Comparison of ENCODE assay signal across 10 cellular contexts in genomic region chr11:96098511-96099241, GRCh38.
A peak's percentile ranks its signal among the peaks of the same experiment; 100 is the strongest.
DNase-seq lines count a peak whose midpoint lies in the region; ATAC-seq and TF ChIP-seq lines count a peak whose summit lies in the region.
"Had no signal": no experiment of that assay in that cellular context is flagged by ENCODE, and none has a peak within 500 bp of the region (broad histone marks: within the 10 kb centered on the region; RNA-seq: fewer than 3 reads in every experiment).

No MANE protein-coding gene starts in this region.

- CTCF ChIA-PET in naive thymus-derived CD4-positive, alpha-beta T cell (lab: Charles Lee), result no interaction called here
- CTCF ChIA-PET in activated CD4-positive, alpha-beta memory T cell treated with anti-CD3 and anti-CD28 coated beads, Interleukin-2, amount 10 ng/mL, durations not matched to agents 7 days and 5 days (lab: Charles Lee), result no interaction called here

- intact Hi-C loops in naive thymus-derived CD4-positive, alpha-beta T cell (cut with micrococcal nuclease), result no loop called here

- TF ChIP-seq POLR2A in Peyer's patch (IDR thresholded peaks at IDR 0.05), result no peak

- H3K36me3 Mint-ChIP-seq in naive thymus-derived CD4-positive, alpha-beta T cell, result peaks cover 0 to 34% (median 17%) of the 10 kb centered on the region in 5 donors
- H3K36me3 Mint-ChIP-seq in activated CD4-positive, alpha-beta memory T cell treated with anti-CD3 and anti-CD28 coated beads, Interleukin-2, amount 10 ng/mL, durations not matched to agents 7 days and 5 days (ENCODE audit: low read depth), result no peaks in the 10 kb centered on the region

- peaks cover 11 to 86% (median 77%) of the 10 kb centered on the region in 7 donors for H3K4me1 Mint-ChIP-seq in naive thymus-derived CD4-positive, alpha-beta T cell
- peaks cover 7% of the 10 kb centered on the region for H3K4me1 Mint-ChIP-seq in activated CD4-positive, alpha-beta memory T cell treated with anti-CD3 and anti-CD28 coated beads, Interleukin-2, amount 10 ng/mL, durations not matched to agents 7 days and 5 days

- no peaks in the 10 kb centered on the region for H3K27me3 ChIP-seq in ACC112 (ENCODE audit: insufficient read depth, low read length)
- H3K27me3 ChIP-seq in Peyer's patch, result no peaks in the 10 kb centered on the region
- no peaks in the 10 kb centered on the region for H3K27me3 ChIP-seq in naive thymus-derived CD4-positive, alpha-beta T cell (ENCODE audit: control insufficient read depth in 2 of 2, insufficient read depth in 2 of 2, low read length in 2 of 2)
- H3K27me3 ChIP-seq: BLaER1 had no signal

- H3K27ac Mint-ChIP-seq in naive thymus-derived CD4-positive, alpha-beta T cell, result peak overlapping the region in 8 of 9 donors; percentile 25 to 86 (median 68)
- H3K27ac Mint-ChIP-seq in activated CD4-positive, alpha-beta memory T cell treated with anti-CD3 and anti-CD28 coated beads, Interleukin-2, amount 10 ng/mL, durations not matched to agents 7 days and 5 days, result no peak overlapping the region

- TF ChIP-seq CTCF in Peyer's patch (IDR thresholded peaks at IDR 0.05) (no peak), fibroblast of mammary gland (conservative IDR thresholded peaks at IDR 0.05; ENCODE audit: control insufficient read depth, insufficient read depth, low read depth, low read length) (no peak)

- H3K27ac ChIP-seq in ACC112 (ENCODE audit: low read depth, low read length) (peak overlapping the region; percentile 86), Peyer's patch (peak overlapping the region in 3 of 4 donors; percentile 2 to 62 (median 45))
- no peak overlapping the region for H3K27ac ChIP-seq in naive thymus-derived CD4-positive, alpha-beta T cell (ENCODE audit: low read depth, low read length)
- H3K27ac ChIP-seq: BLaER1 had no signal

- H3K9me3 ChIP-seq in Peyer's patch, result no peaks in the 10 kb centered on the region
- no peaks in the 10 kb centered on the region for H3K9me3 ChIP-seq in naive thymus-derived CD4-positive, alpha-beta T cell (ENCODE audit: control insufficient read depth in 2 of 3, low read length in 3 of 3)
- H3K9me3 ChIP-seq: BLaER1 had no signal

- ATAC-seq in naive thymus-derived CD4-positive, alpha-beta T cell, result no peak
- ATAC-seq in HG03457 (IDR thresholded peaks at IDR 0.05; ENCODE audit: unreplicated experiment), result no peak
- ATAC-seq in GM18502 (IDR thresholded peaks at IDR 0.05; ENCODE audit: poor library complexity, unreplicated experiment), result no peak

- POLR2A ChIA-PET in naive thymus-derived CD4-positive, alpha-beta T cell (lab: Charles Lee), result interaction anchor here (0.5 kb wide), 1 partner anchor 414 kb away, joined by 3 read pairs; no protein-coding TSS in a partner anchor
- POLR2A ChIA-PET in activated CD4-positive, alpha-beta memory T cell treated with anti-CD3 and anti-CD28 coated beads, Interleukin-2, amount 10 ng/mL, durations not matched to agents 7 days and 5 days (lab: Charles Lee), result no interaction called here

- DNase-seq in Peyer's patch, result no peak
- peak; percentile 37 for DNase-seq in fibroblast of mammary gland (ENCODE audit: low read depth)
- DNase-seq in naive thymus-derived CD4-positive, alpha-beta T cell, result no peak
- no peak for DNase-seq in activated CD4-positive, alpha-beta memory T cell treated with anti-CD3 and anti-CD28 coated beads, Interleukin-2, amount 10 ng/mL, durations not matched to agents 7 days and 5 days
- DNase-seq in NCI-H1092 treated with DMSO at 0.1 percent for 48 hours (lab: John Stamatoyannopoulos, UW), result no peak
- DNase-seq: activated T-cell treated with anti-CD3 and anti-CD28 coated beads, Interleukin-2, amount 50 U/mL, for 48 hours had no signal

- H3K79me2 ChIP-seq in ACC112 (ENCODE audit: control insufficient read depth, insufficient read depth, low read length, unreplicated experiment), result peaks cover 74% of the 10 kb centered on the region

- H2AFZ ChIP-seq in ACC112 (ENCODE audit: low read length, unreplicated experiment), result peak overlapping the region; percentile 76

- H3K4me3 ChIP-seq in ACC112 (ENCODE audit: low read depth, low read length) (peak overlapping the region; percentile 59), Peyer's patch (no peak overlapping the region), fibroblast of mammary gland (ENCODE audit: control insufficient read depth, low read depth, low read length) (no peak overlapping the region)
- H3K4me3 ChIP-seq in naive thymus-derived CD4-positive, alpha-beta T cell (ENCODE audit: low read length), result no peak overlapping the region
- H3K4me3 ChIP-seq: BLaER1 had no signal

- H3K4me1 ChIP-seq in ACC112 (ENCODE audit: control insufficient read depth, insufficient read depth, low read length, unreplicated experiment), result peaks cover 58% of the 10 kb centered on the region
- peaks cover 0 to 31% (median 3%) of the 10 kb centered on the region in 4 donors for H3K4me1 ChIP-seq in Peyer's patch
- H3K4me1 ChIP-seq in naive thymus-derived CD4-positive, alpha-beta T cell (ENCODE audit: control insufficient read depth in 2 of 2, insufficient read depth in 2 of 2, low read length in 2 of 2), result no peaks in the 10 kb centered on the region
- H3K4me1 ChIP-seq: BLaER1 had no signal

- H3K9me3 Mint-ChIP-seq in naive thymus-derived CD4-positive, alpha-beta T cell, result peaks cover 0 to 2% (median 0%) of the 10 kb centered on the region in 11 donors
- peaks cover 2% of the 10 kb centered on the region for H3K9me3 Mint-ChIP-seq in activated CD4-positive, alpha-beta memory T cell treated with anti-CD3 and anti-CD28 coated beads, Interleukin-2, amount 10 ng/mL, durations not matched to agents 7 days and 5 days

- peak overlapping the region in 1 of 10 donors; percentile 1 for H3K4me3 Mint-ChIP-seq in naive thymus-derived CD4-positive, alpha-beta T cell
- no peak overlapping the region for H3K4me3 Mint-ChIP-seq in activated CD4-positive, alpha-beta memory T cell treated with anti-CD3 and anti-CD28 coated beads, Interleukin-2, amount 10 ng/mL, durations not matched to agents 7 days and 5 days

- no peaks in the 10 kb centered on the region for H3K27me3 Mint-ChIP-seq in naive thymus-derived CD4-positive, alpha-beta T cell
- no peaks in the 10 kb centered on the region for H3K27me3 Mint-ChIP-seq in activated CD4-positive, alpha-beta memory T cell treated with anti-CD3 and anti-CD28 coated beads, Interleukin-2, amount 10 ng/mL, durations not matched to agents 7 days and 5 days

- H3K36me3 ChIP-seq in ACC112 (ENCODE audit: insufficient read depth, low read length) (no peaks in the 10 kb centered on the region), Peyer's patch (no peaks in the 10 kb centered on the region)
- H3K36me3 ChIP-seq in naive thymus-derived CD4-positive, alpha-beta T cell (ENCODE audit: control insufficient read depth in 2 of 3, insufficient read depth in 3 of 3, low read length in 3 of 3), result no peaks in the 10 kb centered on the region
- H3K36me3 ChIP-seq: BLaER1 had no signal
